8 cellular contexts compared by ENCODE assay signal in the genomic region with DNA sequence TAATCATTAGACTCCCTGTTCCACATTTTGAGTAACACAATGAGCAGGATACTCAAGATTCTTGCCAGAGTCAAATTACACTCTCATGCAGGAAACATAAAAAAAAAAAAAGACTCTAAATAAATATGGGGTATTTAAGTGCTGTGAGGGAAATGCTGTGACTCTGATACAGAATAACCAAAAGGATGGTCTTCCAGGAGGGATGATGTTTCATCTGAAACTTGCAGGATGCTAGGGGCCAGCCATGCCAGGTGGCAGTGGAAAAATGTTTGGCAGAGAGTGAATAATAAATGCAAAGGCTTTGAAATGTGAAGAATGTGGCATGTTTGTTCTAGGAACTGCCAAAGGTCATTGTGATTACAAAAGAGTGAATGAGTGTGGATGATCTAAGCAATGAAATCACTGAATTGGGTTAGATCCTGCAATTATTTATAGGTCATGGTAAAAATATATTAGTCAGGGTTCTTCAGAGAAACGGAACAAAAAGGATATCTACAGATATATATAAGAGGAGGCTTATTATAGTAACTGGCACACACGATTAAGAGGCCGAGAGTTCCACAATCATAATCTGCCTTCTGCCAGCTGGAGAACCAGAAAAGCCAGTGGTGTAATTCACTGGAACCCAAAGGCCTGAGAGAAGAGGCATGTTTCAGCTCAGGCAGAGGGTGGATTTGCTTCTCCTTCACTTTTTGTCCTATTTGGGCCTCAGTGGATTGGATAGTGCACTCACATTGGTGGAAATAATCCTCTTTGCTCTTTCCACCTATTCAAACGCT.
A peak's percentile ranks its signal among the peaks of the same experiment; 100 is the strongest.
DNase-seq lines count a peak whose midpoint lies in the region.
"Had no signal": no experiment of that assay in that cellular context is flagged by ENCODE, and none has a peak within 500 bp of the region (broad histone marks: within the 10 kb centered on the region; RNA-seq: fewer than 3 reads in every experiment).

No MANE protein-coding gene starts in this region.

- DNase-seq in HuH-7.5 (ENCODE audit: low spot score) (peak; percentile 9), SJSA1 (ENCODE audit: low read depth in 1 of 2, low spot score in 2 of 2) (peak in 1 of 2 experiments; percentile 4), glomerular visceral epithelial cell (ENCODE audit: extremely low spot score) (peak; percentile 55), pons (ENCODE audit: low spot score) (no peak), EL (no peak), NCI-H2196 (lab: John Stamatoyannopoulos, UW; ENCODE audit: unreplicated experiment) (no peak)
- DNase-seq: activated gamma-delta T cell had no signal

- H3K4me1 ChIP-seq in SJSA1 (replicated peaks) (no peaks in the 10 kb centered on the region), skeletal muscle satellite cell (ENCODE audit: control insufficient read depth, insufficient read depth, low read length) (peaks cover 16% of the 10 kb centered on the region)

- H3K4me3 ChIP-seq in SJSA1 (no peak overlapping the region), skeletal muscle satellite cell (ENCODE audit: low read length) (no peak overlapping the region)

- H3K4me2 ChIP-seq in skeletal muscle satellite cell (ENCODE audit: low read length) = peak overlapping the region; percentile 68

- H3K9me3 ChIP-seq in SJSA1 (replicated peaks) = no peaks in the 10 kb centered on the region
- no peaks in the 10 kb centered on the region for H3K9me3 ChIP-seq in skeletal muscle satellite cell (replicated peaks; ENCODE audit: low read length)

- H3K27me3 ChIP-seq in SJSA1 (replicated peaks) (no peaks in the 10 kb centered on the region), skeletal muscle satellite cell (ENCODE audit: control insufficient read depth, insufficient read depth, low read length) (no peaks in the 10 kb centered on the region)

- H3K36me3 ChIP-seq in SJSA1 (no peaks in the 10 kb centered on the region), skeletal muscle satellite cell (ENCODE audit: insufficient read depth, low read length) (no peaks in the 10 kb centered on the region)

- peak overlapping the region; percentile 49 for H3K9ac ChIP-seq in skeletal muscle satellite cell (ENCODE audit: low read depth, low read length)

- H3K27ac ChIP-seq in SJSA1 = peak overlapping the region; percentile 40; the same call in 1 of the 2 replicates

Comparison
In these comparisons a context has a peak if more than half of its experiments do, and no peak if none do; other contexts are left out.
1. DNase-seq: peak in HuH-7.5 (single experiment) and glomerular visceral epithelial cell (single experiment); none in pons (single experiment), EL (single experiment) and NCI-H2196 (single experiment).